Comparison of ENCODE assay signal across 3 cellular contexts in genomic region chr1:110302836-110303235, GRCh38.
"Had no signal": no experiment of that assay in that cellular context is flagged by ENCODE, and none has a peak within 500 bp of the region (broad histone marks: within the 10 kb centered on the region; RNA-seq: fewer than 3 reads in every experiment).

No MANE protein-coding gene starts in this region.

- DNase-seq: GDM1, GF-D8 had no signal

- ATAC-seq: GM12878 had no signal

- H3K4me3 ChIP-seq: GM12878 had no signal
